8 cellular contexts compared by ENCODE assay signal in genomic region chr18:34809697-34810096, GRCh38.
DNase-seq lines count a peak whose midpoint lies in the region; ATAC-seq and TF ChIP-seq lines count a peak whose summit lies in the region.

No MANE protein-coding gene starts in this region.

- no peaks in the 10 kb centered on the region for H3K9me3 Mint-ChIP-seq in T-cell

- CTCF ChIA-PET in T-cell (lab: Charles Lee): no interaction called here

- H3K9me3 ChIP-seq in lung (ENCODE audit: control insufficient read depth in 2 of 2, insufficient read depth in 1 of 2, low read length in 1 of 2): no peaks in the 10 kb centered on the region

- WGBS in lung, 2 donors: 48 to 70% methylated on average over 3 of the region's 3 CpGs

- TF ChIP-seq CTCF in LNCaP clone FGC (IDR thresholded peaks at IDR 0.05; ENCODE audit: control insufficient read depth, extremely low read depth, insufficient read depth) (peak; percentile 55), cardiac fibroblast (IDR thresholded peaks at IDR 0.05; ENCODE audit: low read depth, low read length) (peak; percentile 63), lung (IDR thresholded peaks at IDR 0.05; ENCODE audit: control extremely low read depth, extremely low read depth) (no peak)

- ATAC-seq in lung (ENCODE audit: insufficient read depth, low FRiP score) (no peak), GM21737 (IDR thresholded peaks at IDR 0.05; ENCODE audit: unreplicated experiment) (no peak), T-cell (replicated peaks in 1 of 4) (no peak), GM19324 (IDR thresholded peaks at IDR 0.05; ENCODE audit: low FRiP score, unreplicated experiment) (no peak)

- no peaks in the 10 kb centered on the region for H3K27me3 ChIP-seq in lung (ENCODE audit: control insufficient read depth, insufficient read depth)

- H3K27ac Mint-ChIP-seq in T-cell: no peak overlapping the region

- peaks cover 0 to 9% of the 10 kb centered on the region in 2 donors for H3K36me3 ChIP-seq in lung (ENCODE audit: control insufficient read depth in 2 of 2, insufficient read depth in 2 of 2, low read length in 2 of 2)

- peaks cover 0 to 3% of the 10 kb centered on the region in 2 donors for H3K4me1 ChIP-seq in lung (ENCODE audit: control insufficient read depth in 2 of 2, insufficient read depth in 2 of 2, low read length in 2 of 2)

- no peak overlapping the region for H3K4me3 ChIP-seq in LNCaP clone FGC (ENCODE audit: low read depth, low read length)
- no peak overlapping the region for H3K4me3 ChIP-seq in cardiac fibroblast (replicated peaks in 1 of 2; ENCODE audit: low read depth in 2 of 2, low read length in 2 of 2)
- no peak overlapping the region for H3K4me3 ChIP-seq in lung

- POLR2A ChIA-PET in T-cell (lab: Charles Lee): no interaction called here

- no peak overlapping the region for H3K27ac ChIP-seq in lung (ENCODE audit: low read depth in 1 of 2, low read length in 1 of 2)

- no peaks in the 10 kb centered on the region for H3K27me3 Mint-ChIP-seq in T-cell

- no peaks in the 10 kb centered on the region for H3K36me3 Mint-ChIP-seq in T-cell

- DNase-seq in GM03348 (ENCODE audit: low spot score) (peak; percentile 50), LNCaP clone FGC (ENCODE audit: low read depth) (no peak), cardiac fibroblast (ENCODE audit: low read depth in 2 of 2) (peak; percentile 67 to 72), lung (ENCODE audit: low spot score) (peak; percentile 36), T-cell (no peak), DMS79 treated with DMSO at 0.1 percent for 48 hours (lab: John Stamatoyannopoulos, UW) (no peak)

- no peaks in the 10 kb centered on the region for H3K4me1 Mint-ChIP-seq in T-cell

- no peak overlapping the region for H3K4me3 Mint-ChIP-seq in T-cell

Comparison
In these comparisons a context has a peak if more than half of its experiments do, and no peak if none do; other contexts are left out.
1. DNase-seq: peak in GM03348 (single experiment), cardiac fibroblast (2 of 2) and lung (single experiment); none in LNCaP clone FGC (single experiment), T-cell (0 of 34) and DMS79 treated with DMSO at 0.1 percent for 48 hours (single experiment).